Comparison of ENCODE assay signal across 1 cellular context in genomic region chr18:68391801-68392200, GRCh38.
TF ChIP-seq lines count a peak whose summit lies in the region.

No MANE protein-coding gene starts in this region.

TF ChIP-seq in GM23338, 12 proteins besides CTCF, POLR2A, EP300 and RAD21 (continued from another document):
- no peak for TF ChIP-seq ETS1 (IDR thresholded peaks at IDR 0.05)
- TF ChIP-seq EZH2phosphoT487 (IDR thresholded peaks at IDR 0.05; ENCODE audit: unreplicated experiment), result no peak
